Comparison of ENCODE assay signal across 1 cellular context in genomic region chr1:6245086-6245868, GRCh38.
TF ChIP-seq lines count a peak whose summit lies in the region.

No MANE protein-coding gene starts in this region.

TF ChIP-seq in SK-N-SH treated with all-trans-retinoic acid at 6 μM for 48 hours, 23 proteins besides CTCF, POLR2A, EP300 and RAD21 (continued from another document):
- TF ChIP-seq, protein P1, sequence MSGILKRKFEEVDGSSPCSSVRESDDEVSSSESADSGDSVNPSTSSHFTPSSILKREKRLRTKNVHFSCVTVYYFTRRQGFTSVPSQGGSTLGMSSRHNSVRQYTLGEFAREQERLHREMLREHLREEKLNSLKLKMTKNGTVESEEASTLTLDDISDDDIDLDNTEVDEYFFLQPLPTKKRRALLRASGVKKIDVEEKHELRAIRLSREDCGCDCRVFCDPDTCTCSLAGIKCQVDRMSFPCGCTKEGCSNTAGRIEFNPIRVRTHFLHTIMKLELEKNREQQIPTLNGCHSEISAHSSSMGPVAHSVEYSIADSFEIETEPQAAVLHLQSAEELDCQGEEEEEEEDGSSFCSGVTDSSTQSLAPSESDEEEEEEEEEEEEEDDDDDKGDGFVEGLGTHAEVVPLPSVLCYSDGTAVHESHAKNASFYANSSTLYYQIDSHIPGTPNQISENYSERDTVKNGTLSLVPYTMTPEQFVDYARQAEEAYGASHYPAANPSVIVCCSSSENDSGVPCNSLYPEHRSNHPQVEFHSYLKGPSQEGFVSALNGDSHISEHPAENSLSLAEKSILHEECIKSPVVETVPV (CRISPR knock-in tag; IDR thresholded peaks at IDR 0.05): no peak
- TF ChIP-seq ZNF565 (CRISPR knock-in tag; conservative IDR thresholded peaks at IDR 0.05; ENCODE audit: low read depth): 0 out of 2 replicates have a peak, but pooled peaks have one; percentile 60
- TF ChIP-seq TOX (CRISPR knock-in tag; IDR thresholded peaks at IDR 0.05; ENCODE audit: borderline replicate concordance): no peak
- 0 out of 2 replicates have a peak, but pooled peaks have one; percentile 33 for TF ChIP-seq PPARA (CRISPR knock-in tag; IDR thresholded peaks at IDR 0.05; ENCODE audit: borderline replicate concordance)
